19 cellular contexts compared by ENCODE assay signal in the genomic region with DNA sequence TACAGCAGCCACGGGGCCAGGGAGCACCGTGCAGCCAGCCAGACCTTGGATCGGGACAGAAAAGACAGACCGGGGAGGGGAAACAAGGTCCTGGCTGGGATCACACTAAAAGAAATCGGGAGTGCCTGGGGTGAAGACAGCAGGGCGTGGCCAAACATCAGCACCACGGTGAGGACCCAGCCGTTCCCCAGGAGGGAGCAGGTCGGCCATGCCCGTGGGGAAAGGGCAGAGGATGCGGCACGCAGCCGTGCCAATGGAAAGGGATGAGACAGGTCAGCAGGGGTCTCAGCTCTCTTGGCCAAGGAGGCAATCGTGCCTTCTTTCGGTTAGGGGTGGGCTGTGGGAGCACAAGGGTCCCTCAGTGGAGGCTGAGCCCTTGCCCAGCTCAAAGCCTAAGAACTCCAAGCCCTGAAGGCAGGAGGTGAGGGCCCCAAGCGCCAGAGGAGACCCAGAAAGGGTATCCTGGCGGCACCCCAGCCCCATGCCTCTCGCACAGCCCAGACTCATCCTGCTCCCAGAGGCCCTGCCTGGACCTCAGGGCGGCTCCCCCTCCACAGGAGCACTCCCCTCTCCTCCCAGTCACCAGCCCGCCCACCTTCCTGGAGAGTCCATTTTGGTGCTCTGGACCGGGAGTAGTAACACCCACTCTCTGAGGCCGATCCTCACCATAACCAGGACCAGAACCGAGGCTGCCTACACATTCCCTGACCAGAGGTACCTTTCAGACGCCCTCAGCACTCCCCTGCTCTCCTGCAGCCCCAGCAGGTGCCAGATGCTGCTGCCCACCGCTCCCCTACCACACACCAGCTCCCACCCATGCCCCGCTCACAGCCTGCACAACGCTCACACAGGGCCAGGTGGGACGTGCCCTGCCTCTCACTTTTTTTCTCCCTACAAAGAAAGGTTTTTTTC. TPM values are rescaled to one million over a fixed set of nuclear protein-coding genes. Genes with fewer than 3 reads are reported as not detected.
DNase-seq lines count a peak whose midpoint lies in the region; ATAC-seq and TF ChIP-seq lines count a peak whose summit lies in the region.
"Had no signal": no experiment of that assay in that cellular context is flagged by ENCODE, and none has a peak within 500 bp of the region (broad histone marks: within the 10 kb centered on the region; RNA-seq: fewer than 3 reads in every experiment).

No MANE protein-coding gene starts in this region.

- H2AFZ ChIP-seq in neuronal stem cell (ENCODE audit: low read length), result no peak overlapping the region
- H2AFZ ChIP-seq: GM23338 had no signal

- TF ChIP-seq CTCF in endodermal cell (conservative IDR thresholded peaks at IDR 0.05) (no peak), WTC11 (IDR thresholded peaks at IDR 0.05) (no peak)

- H2BK120ac ChIP-seq in neuronal stem cell (ENCODE audit: low read depth, low read length), result no peak overlapping the region

- CTCF ChIA-PET in activated naive CD4-positive, alpha-beta T cell treated with anti-CD3 and anti-CD28 coated beads, Interleukin-2, amount 10 ng/mL, durations not matched to agents 7 days and 5 days (lab: Charles Lee), result interaction anchor here (1.7 kb wide), 1 partner anchor 24 kb away, joined by 3 read pairs; no protein-coding TSS in a partner anchor
- CTCF ChIA-PET in WTC11 (lab: Charles Lee), result interaction anchor here (1.5 kb wide), 1 partner anchor 63 kb away, joined by 3 read pairs; no protein-coding TSS in a partner anchor

- H3K4me2 ChIP-seq in neuronal stem cell (ENCODE audit: insufficient read depth, low read length, poor library complexity, severe bottlenecking), result no peak overlapping the region
- H3K4me2 ChIP-seq: GM23338 had no signal

- no peak overlapping the region for H3K4ac ChIP-seq in neuronal stem cell (ENCODE audit: low read length)

- WGBS in endodermal cell (ENCODE audit: insufficient coverage in 1 of 2, insufficient read length in 1 of 2), 2 experiments, result 89% methylated on average over 7 to 28 of the region's 28 CpGs
- WGBS in neuronal stem cell (ENCODE audit: extremely low coverage in 2 of 2, insufficient read length in 2 of 2, insufficient replicate concordance in 1 of 2), 2 donors, result no CpG with 5 or more reads among the region's 28 CpGs

- H3K18ac ChIP-seq in neuronal stem cell (ENCODE audit: low read length), result no peak overlapping the region

- no peak overlapping the region for H2BK5ac ChIP-seq in neuronal stem cell (ENCODE audit: low read length)

- peak; percentile 14 for DNase-seq in activated naive CD4-positive, alpha-beta T cell treated with anti-CD3 and anti-CD28 coated beads, Interleukin-2, amount 10 ng/mL, durations not matched to agents 7 days and 5 days
- no peak for DNase-seq in activated naive CD4-positive, alpha-beta T cell treated with anti-CD3 and anti-CD28 coated beads, Interleukin-2, amount 50 U/mL, for 16 hours
- DNase-seq in endodermal cell, result peak; percentile 26
- no peak for DNase-seq in neuronal stem cell (ENCODE audit: low spot score)
- DNase-seq in stimulated activated naive CD8-positive, alpha-beta T cell treated with anti-CD3 and anti-CD28 coated beads, Interleukin-15, amount 100 ng/mL, for 72 hours, result no peak
- DNase-seq in KBM-7, result no peak
- DNase-seq in WTC11 (ENCODE audit: low spot score), result no peak
- DNase-seq in NCI-H1694 (lab: John Stamatoyannopoulos, UW), result no peak
- DNase-seq: 8988T; Caco-2; CD4-positive, alpha-beta T cell; GF-D8; NCI-H1417 treated with DMSO at 0.1 percent for 48 hours; NCI-H2029; NCI-H345; NCI-H524 treated with DMSO at 0.1 percent for 48 hours; PC-3 had no signal

- H3K4me3 ChIP-seq in endodermal cell (ENCODE audit: low read length) (no peak overlapping the region), neuronal stem cell (ENCODE audit: low read length in 2 of 2) (no peak overlapping the region)
- H3K4me3 ChIP-seq: GM23338 had no signal

- no peak overlapping the region for H3K14ac ChIP-seq in neuronal stem cell (ENCODE audit: low read length)

- H2BK15ac ChIP-seq in neuronal stem cell (ENCODE audit: low read length), result no peak overlapping the region

- peaks cover 71% of the 10 kb centered on the region for H3K36me3 ChIP-seq in endodermal cell (ENCODE audit: control insufficient read depth, insufficient read depth, low read length)
- peaks cover 38 to 95% of the 10 kb centered on the region in 2 donors for H3K36me3 ChIP-seq in neuronal stem cell (replicated peaks in 1 of 2; ENCODE audit: control insufficient read depth in 2 of 2, insufficient read depth in 2 of 2, low read length in 2 of 2)

- peaks cover 13% of the 10 kb centered on the region for H3K36me3 Mint-ChIP-seq in activated naive CD4-positive, alpha-beta T cell treated with anti-CD3 and anti-CD28 coated beads, Interleukin-2, amount 10 ng/mL, durations not matched to agents 7 days and 5 days
- H3K36me3 Mint-ChIP-seq in endodermal cell (ENCODE audit: low read depth) (peaks cover 67% of the 10 kb centered on the region), WTC11 (peaks cover 56% of the 10 kb centered on the region)

- no peaks in the 10 kb centered on the region for H3K79me1 ChIP-seq in neuronal stem cell (ENCODE audit: low read depth, low read length)

- H3K4me1 ChIP-seq in endodermal cell (ENCODE audit: control insufficient read depth, insufficient read depth, low read length) (no peaks in the 10 kb centered on the region), neuronal stem cell (ENCODE audit: control insufficient read depth in 2 of 2, insufficient read depth in 1 of 2, low read depth in 1 of 2, low read length in 2 of 2) (no peaks in the 10 kb centered on the region)
- H3K4me1 ChIP-seq: Caco-2 had no signal

- H3K9ac ChIP-seq in endodermal cell (ENCODE audit: extremely low read depth, low read length, poor library complexity, severe bottlenecking) (no peak overlapping the region), neuronal stem cell (ENCODE audit: low read depth, low read length, poor library complexity) (peak overlapping the region; percentile 50)

- H3K27me3 ChIP-seq in endodermal cell (ENCODE audit: control insufficient read depth, insufficient read depth, low read length, poor library complexity, severe bottlenecking), result no peaks in the 10 kb centered on the region
- no peaks in the 10 kb centered on the region for H3K27me3 ChIP-seq in neuronal stem cell (ENCODE audit: control insufficient read depth in 3 of 3, insufficient read depth in 3 of 3, low read depth in 1 of 3, low read length in 3 of 3)

- no peak overlapping the region for H3K4me3 Mint-ChIP-seq in activated naive CD4-positive, alpha-beta T cell treated with anti-CD3 and anti-CD28 coated beads, Interleukin-2, amount 10 ng/mL, durations not matched to agents 7 days and 5 days
- no peak overlapping the region for H3K4me3 Mint-ChIP-seq in endodermal cell
- H3K4me3 Mint-ChIP-seq in stimulated activated naive CD8-positive, alpha-beta T cell treated with anti-CD3 and anti-CD28 coated beads, Interleukin-15, amount 100 ng/mL, for 72 hours, result no peak overlapping the region
- H3K4me3 Mint-ChIP-seq in WTC11, result no peak overlapping the region
- H3K4me3 Mint-ChIP-seq: CD4-positive, alpha-beta T cell; GM23338 had no signal

- ATAC-seq in stimulated activated naive CD8-positive, alpha-beta T cell treated with anti-CD3 and anti-CD28 coated beads, Interleukin-15, amount 100 ng/mL, for 72 hours, result no peak
- no peak for ATAC-seq in WTC11

- H3K27ac Mint-ChIP-seq in activated naive CD4-positive, alpha-beta T cell treated with anti-CD3 and anti-CD28 coated beads, Interleukin-2, amount 10 ng/mL, durations not matched to agents 7 days and 5 days, result no peak overlapping the region
- H3K27ac Mint-ChIP-seq in endodermal cell (no peak overlapping the region), WTC11 (no peak overlapping the region)
- H3K27ac Mint-ChIP-seq in stimulated activated naive CD8-positive, alpha-beta T cell treated with anti-CD3 and anti-CD28 coated beads, Interleukin-15, amount 100 ng/mL, for 72 hours, result peak overlapping the region; percentile 34 to 65
- H3K27ac Mint-ChIP-seq: CD4-positive, alpha-beta T cell; GM23338 had no signal

- POLR2A ChIA-PET in WTC11 (lab: Charles Lee), result no interaction called here

- no peak overlapping the region for H4K8ac ChIP-seq in neuronal stem cell (ENCODE audit: low read depth, low read length)

- peak overlapping the region; percentile 41 for H2AK5ac ChIP-seq in neuronal stem cell (ENCODE audit: low read depth, low read length)

- no peak overlapping the region for H2BK12ac ChIP-seq in neuronal stem cell (ENCODE audit: low read length)

- H3K23ac ChIP-seq in neuronal stem cell (ENCODE audit: low read depth, low read length, poor library complexity), result peak overlapping the region; percentile 68

- H3K27ac ChIP-seq in endodermal cell (ENCODE audit: low read depth, low read length) (no peak overlapping the region), neuronal stem cell (replicated peaks; ENCODE audit: low read length) (no peak overlapping the region)
- H3K27ac ChIP-seq: RWPE1 had no signal

- in situ Hi-C loops in KBM-7 (cut with MboI; ENCODE audit: low pct_unique_long_range_greater_than_20kb, low sequenced_read_pairs), result no loop called here

- H3K9me3 Mint-ChIP-seq in activated naive CD4-positive, alpha-beta T cell treated with anti-CD3 and anti-CD28 coated beads, Interleukin-2, amount 10 ng/mL, durations not matched to agents 7 days and 5 days, result no peaks in the 10 kb centered on the region
- no peaks in the 10 kb centered on the region for H3K9me3 Mint-ChIP-seq in endodermal cell
- H3K9me3 Mint-ChIP-seq in stimulated activated naive CD8-positive, alpha-beta T cell treated with anti-CD3 and anti-CD28 coated beads, Interleukin-15, amount 100 ng/mL, for 72 hours, result no peaks in the 10 kb centered on the region
- no peaks in the 10 kb centered on the region for H3K9me3 Mint-ChIP-seq in WTC11
- H3K9me3 Mint-ChIP-seq: CD4-positive, alpha-beta T cell; GM23338 had no signal

- H3K27me3 Mint-ChIP-seq in activated naive CD4-positive, alpha-beta T cell treated with anti-CD3 and anti-CD28 coated beads, Interleukin-2, amount 10 ng/mL, durations not matched to agents 7 days and 5 days, result no peaks in the 10 kb centered on the region
- no peaks in the 10 kb centered on the region for H3K27me3 Mint-ChIP-seq in endodermal cell (ENCODE audit: insufficient read depth)
- H3K27me3 Mint-ChIP-seq in stimulated activated naive CD8-positive, alpha-beta T cell treated with anti-CD3 and anti-CD28 coated beads, Interleukin-15, amount 100 ng/mL, for 72 hours, result no peaks in the 10 kb centered on the region
- H3K27me3 Mint-ChIP-seq in WTC11 (ENCODE audit: low read depth), result no peaks in the 10 kb centered on the region
- H3K27me3 Mint-ChIP-seq: CD4-positive, alpha-beta T cell had no signal

- H3K4me1 Mint-ChIP-seq in activated naive CD4-positive, alpha-beta T cell treated with anti-CD3 and anti-CD28 coated beads, Interleukin-2, amount 10 ng/mL, durations not matched to agents 7 days and 5 days, result peaks cover 9% of the 10 kb centered on the region
- H3K4me1 Mint-ChIP-seq in endodermal cell (no peaks in the 10 kb centered on the region), WTC11 (no peaks in the 10 kb centered on the region)
- H3K4me1 Mint-ChIP-seq in stimulated activated naive CD8-positive, alpha-beta T cell treated with anti-CD3 and anti-CD28 coated beads, Interleukin-15, amount 100 ng/mL, for 72 hours, result no peaks in the 10 kb centered on the region
- H3K4me1 Mint-ChIP-seq: GM23338 had no signal

- no peaks in the 10 kb centered on the region for H3K9me3 ChIP-seq in endodermal cell (ENCODE audit: control insufficient read depth, low read length)
- no peaks in the 10 kb centered on the region for H3K9me3 ChIP-seq in neuronal stem cell (replicated peaks in 1 of 2; ENCODE audit: control insufficient read depth in 2 of 2, insufficient read depth in 1 of 2, low read depth in 1 of 2, low read length in 2 of 2)
- H3K9me3 ChIP-seq: Caco-2 had no signal

- H4K91ac ChIP-seq in neuronal stem cell (ENCODE audit: low read depth, low read length, poor library complexity), result no peak overlapping the region

RNA-seq across cellular contexts. Expression of a gene that starts 23.2 kb away (rescaled TPM):
- total RNA-seq in endodermal cell (under 1 TPM; 0.29 to 0.84 TPM), WTC11 (2021) (0.27 to 0.39 TPM (median 0.27 TPM) in 3 replicates)
- 1.1 TPM for polyA plus RNA-seq in endodermal cell (2013, experiment 1 of 2)
- 0.79 TPM for polyA plus RNA-seq in endodermal cell (2013, experiment 2 of 2)
- 0.81 TPM for polyA plus RNA-seq in neuronal stem cell (2013, experiment 1 of 2)
- polyA plus RNA-seq in neuronal stem cell (2013, experiment 2 of 2), result 0.75 TPM
- total RNA-seq: CD4-positive, alpha-beta T cell; PC-3 had no signal

Comparison
In these comparisons a context has a peak if more than half of its experiments do, and no peak if none do; other contexts are left out.
1. DNase-seq: peak in activated naive CD4-positive, alpha-beta T cell treated with anti-CD3 and anti-CD28 coated beads, Interleukin-2, amount 10 ng/mL, durations not matched to agents 7 days and 5 days (single experiment) and endodermal cell (single experiment); none in activated naive CD4-positive, alpha-beta T cell treated with anti-CD3 and anti-CD28 coated beads, Interleukin-2, amount 50 U/mL, for 16 hours (single experiment), neuronal stem cell (single experiment), stimulated activated naive CD8-positive, alpha-beta T cell treated with anti-CD3 and anti-CD28 coated beads, Interleukin-15, amount 100 ng/mL, for 72 hours (0 of 2), KBM-7 (single experiment), WTC11 (single experiment) and NCI-H1694 (single experiment).
2. H3K27ac Mint-ChIP-seq: peak in stimulated activated naive CD8-positive, alpha-beta T cell treated with anti-CD3 and anti-CD28 coated beads, Interleukin-15, amount 100 ng/mL, for 72 hours (2 of 2); none in activated naive CD4-positive, alpha-beta T cell treated with anti-CD3 and anti-CD28 coated beads, Interleukin-2, amount 10 ng/mL, durations not matched to agents 7 days and 5 days (single experiment), endodermal cell (single experiment) and WTC11 (single experiment).